Comparison of ENCODE assay signal across 23 cellular contexts in genomic region chr5:133309166-133309791, GRCh38.
"Had no signal": no experiment of that assay in that cellular context is flagged by ENCODE, and none has a peak within 500 bp of the region (broad histone marks: within the 10 kb centered on the region; RNA-seq: fewer than 3 reads in every experiment).

No MANE protein-coding gene starts in this region.

- H3K9me3 ChIP-seq: gastrocnemius medialis, neutrophil, pancreas, thyroid gland had no signal

- ATAC-seq: esophagus mucosa; gastrocnemius medialis; left lobe of liver; natural killer cell; pancreas; sciatic nerve; stimulated activated effector memory CD8-positive, alpha-beta T cell treated with anti-CD3 and anti-CD28 coated beads, Interleukin-12 subunit alpha, Interleukin-12 subunit beta, amount 100 ng/mL, for 72 hours had no signal

- H3K36me3 Mint-ChIP-seq: activated naive CD8-positive, alpha-beta T cell; natural killer cell; stimulated activated effector memory CD8-positive, alpha-beta T cell treated with anti-CD3 and anti-CD28 coated beads, Interleukin-12 subunit alpha, Interleukin-12 subunit beta, amount 100 ng/mL, for 72 hours had no signal

- H3K27me3 ChIP-seq: cardiac muscle cell, gastrocnemius medialis, neutrophil, pancreas, thyroid gland had no signal

- FAIRE-seq: kidney, pancreas had no signal

- DNase-seq: activated CD4-positive, alpha-beta T cell treated with anti-CD3 and anti-CD28 coated beads for 1 hour; activated CD4-positive, alpha-beta T cell treated with anti-CD3 and anti-CD28 coated beads, Interleukin-2, amount 50 U/mL, for 4 hours; activated gamma-delta T cell treated with Interleukin-2 at 50 U/mL for 16 hours; activated T-cell treated with anti-CD3 and anti-CD28 coated beads for 4 hours; effector CD8-positive, alpha-beta T cell; gastrocnemius medialis; head of caudate nucleus; kidney; natural killer cell; pancreas; stimulated activated CD4-positive, alpha-beta T cell treated with anti-CD3 and anti-CD28 coated beads, Interleukin-4, amount 100 ng/mL, for 24 hours; thyroid gland; WERI-Rb-1 had no signal

- H3K27ac Mint-ChIP-seq: activated naive CD8-positive, alpha-beta T cell; activated T-helper 1 cell treated with anti-CD3 and anti-CD28 coated beads, Interleukin-12 subunit alpha, Interleukin-12 subunit beta, Interleukin-2, Interleukin-4 antibody, amounts not matched to agents 30 ng/mL and 10 ng/mL and 1 ng/mL, durations not matched to agents 14 hours and 24 hours and 36 hours; dendritic cell treated with granulocyte-macrophage colony-stimulating factor and Interleukin-4, amounts not matched to agents 40 ng/mL and 50 ng/mL, for 4 days; natural killer cell; stimulated activated effector memory CD8-positive, alpha-beta T cell treated with anti-CD3 and anti-CD28 coated beads, Interleukin-12 subunit alpha, Interleukin-12 subunit beta, amount 100 ng/mL, for 72 hours had no signal

- H3K27ac ChIP-seq: cardiac muscle cell, gastrocnemius medialis, neutrophil, pancreas, thyroid gland, WERI-Rb-1 had no signal

- H3K4me1 ChIP-seq: gastrocnemius medialis, pancreas, thyroid gland had no signal

- H3K27me3 Mint-ChIP-seq: activated naive CD8-positive, alpha-beta T cell; dendritic cell treated with granulocyte-macrophage colony-stimulating factor and Interleukin-4, amounts not matched to agents 40 ng/mL and 50 ng/mL, for 4 days had no signal

- H3K4me3 Mint-ChIP-seq: activated naive CD8-positive, alpha-beta T cell; activated T-helper 1 cell treated with anti-CD3 and anti-CD28 coated beads, Interleukin-12 subunit alpha, Interleukin-12 subunit beta, Interleukin-2, Interleukin-4 antibody, amounts not matched to agents 30 ng/mL and 10 ng/mL and 1 ng/mL, durations not matched to agents 14 hours and 24 hours and 36 hours; dendritic cell treated with granulocyte-macrophage colony-stimulating factor and Interleukin-4, amounts not matched to agents 40 ng/mL and 50 ng/mL, for 4 days; natural killer cell; stimulated activated effector memory CD8-positive, alpha-beta T cell treated with anti-CD3 and anti-CD28 coated beads, Interleukin-12 subunit alpha, Interleukin-12 subunit beta, amount 100 ng/mL, for 72 hours had no signal

- H3K4me3 ChIP-seq: cardiac muscle cell, gastrocnemius medialis, lung, pancreas, thyroid gland had no signal

- H3K9me3 Mint-ChIP-seq: activated T-helper 1 cell treated with anti-CD3 and anti-CD28 coated beads, Interleukin-12 subunit alpha, Interleukin-12 subunit beta, Interleukin-2, Interleukin-4 antibody, amounts not matched to agents 30 ng/mL and 10 ng/mL and 1 ng/mL, durations not matched to agents 14 hours and 24 hours and 36 hours; dendritic cell treated with granulocyte-macrophage colony-stimulating factor and Interleukin-4, amounts not matched to agents 40 ng/mL and 50 ng/mL, for 4 days; natural killer cell; stimulated activated effector memory CD8-positive, alpha-beta T cell treated with anti-CD3 and anti-CD28 coated beads, Interleukin-12 subunit alpha, Interleukin-12 subunit beta, amount 100 ng/mL, for 72 hours had no signal

- H3K36me3 ChIP-seq: cardiac muscle cell, gastrocnemius medialis, neutrophil, pancreas, thyroid gland, WERI-Rb-1 had no signal

- H3K4me1 Mint-ChIP-seq: natural killer cell; stimulated activated effector memory CD8-positive, alpha-beta T cell treated with anti-CD3 and anti-CD28 coated beads, Interleukin-12 subunit alpha, Interleukin-12 subunit beta, amount 100 ng/mL, for 72 hours had no signal
